ENCODE assay signal across 27 cellular contexts in genomic region chr14:98507269-98507668, GRCh38.
"Had no signal": no experiment of that assay in that cellular context is flagged by ENCODE, and none has a peak within 500 bp of the region (broad histone marks: within the 10 kb centered on the region; RNA-seq: fewer than 3 reads in every experiment).

No MANE protein-coding gene starts in this region.

- H3K4me1 Mint-ChIP-seq: nephron, neural progenitor cell had no signal

- H3K27me3 ChIP-seq: esophagus muscularis mucosa, gastrocnemius medialis, neural progenitor cell, right atrium auricular region, suprapubic skin, transverse colon, upper lobe of right lung, uterus had no signal

- H3K9me3 ChIP-seq: gastrocnemius medialis, left lung, prostate gland, right atrium auricular region, suprapubic skin, transverse colon, upper lobe of right lung had no signal

- H3K36me3 ChIP-seq: esophagus muscularis mucosa, gastrocnemius medialis, left lung, neural progenitor cell, prostate gland, right atrium auricular region, suprapubic skin, transverse colon, upper lobe of right lung, uterus had no signal

- H3K4me2 ChIP-seq: neural progenitor cell, smooth muscle cell had no signal

- H3K27ac ChIP-seq: coronary artery, esophagus muscularis mucosa, gastrocnemius medialis, left lung, neural progenitor cell, prostate gland, right atrium auricular region, suprapubic skin, transverse colon, upper lobe of right lung, uterus had no signal

- H3K4me1 ChIP-seq: gastrocnemius medialis, left lung, prostate gland, right atrium auricular region, transverse colon, upper lobe of right lung, uterus had no signal

- H3K36me3 Mint-ChIP-seq: neural progenitor cell had no signal

- H3K4me3 Mint-ChIP-seq: effector memory CD8-positive, alpha-beta T cell; naive thymus-derived CD4-positive, alpha-beta T cell; nephron; neural progenitor cell; stimulated activated naive CD8-positive, alpha-beta T cell treated with anti-CD3 and anti-CD28 coated beads, Interleukin-15, amount 100 ng/mL, for 72 hours had no signal

- H2AFZ ChIP-seq: neural progenitor cell had no signal

- H3K4me3 ChIP-seq: coronary artery, esophagus muscularis mucosa, gastrocnemius medialis, left lung, neural progenitor cell, prostate gland, right atrium auricular region, smooth muscle cell, suprapubic skin, transverse colon, upper lobe of right lung, uterus had no signal

- H3K9ac ChIP-seq: neural progenitor cell had no signal

- H3K27ac Mint-ChIP-seq: effector memory CD8-positive, alpha-beta T cell; naive thymus-derived CD4-positive, alpha-beta T cell; nephron; neural progenitor cell; stimulated activated naive CD8-positive, alpha-beta T cell treated with anti-CD3 and anti-CD28 coated beads, Interleukin-15, amount 100 ng/mL, for 72 hours had no signal

- FAIRE-seq: endometrium, kidney had no signal

- DNase-seq: effector memory CD8-positive, alpha-beta T cell; gastrocnemius medialis; head of caudate nucleus; kidney; left cardiac atrium; left lung; mesendoderm; midbrain; naive thymus-derived CD4-positive, alpha-beta T cell; stimulated activated CD4-positive, alpha-beta T cell treated with anti-CD3 and anti-CD28 coated beads, Interleukin-12 subunit alpha, Interleukin-12 subunit beta, amount 100 ng/mL, for 4 hours; stimulated activated CD4-positive, alpha-beta T cell treated with anti-CD3 and anti-CD28 coated beads, Interleukin-1b, Interleukin-23, amount 100 ng/mL, for 48 hours; stimulated activated CD4-positive, alpha-beta T cell treated with anti-CD3 and anti-CD28 coated beads, Interleukin-4, amount 100 ng/mL, for 1 hour; stimulated activated CD8-positive, alpha-beta memory T cell treated with anti-CD3 and anti-CD28 coated beads, Interleukin-4, amount 100 ng/mL, for 48 hours; stimulated activated naive CD4-positive, alpha-beta T cell; stimulated activated naive CD8-positive, alpha-beta T cell treated with anti-CD3 and anti-CD28 coated beads, Interleukin-15, amount 100 ng/mL, for 72 hours; transverse colon; upper lobe of right lung; uterus had no signal

- H3K27me3 Mint-ChIP-seq: naive thymus-derived CD4-positive, alpha-beta T cell; stimulated activated naive CD8-positive, alpha-beta T cell treated with anti-CD3 and anti-CD28 coated beads, Interleukin-15, amount 100 ng/mL, for 72 hours had no signal
